In the genomic region with DNA sequence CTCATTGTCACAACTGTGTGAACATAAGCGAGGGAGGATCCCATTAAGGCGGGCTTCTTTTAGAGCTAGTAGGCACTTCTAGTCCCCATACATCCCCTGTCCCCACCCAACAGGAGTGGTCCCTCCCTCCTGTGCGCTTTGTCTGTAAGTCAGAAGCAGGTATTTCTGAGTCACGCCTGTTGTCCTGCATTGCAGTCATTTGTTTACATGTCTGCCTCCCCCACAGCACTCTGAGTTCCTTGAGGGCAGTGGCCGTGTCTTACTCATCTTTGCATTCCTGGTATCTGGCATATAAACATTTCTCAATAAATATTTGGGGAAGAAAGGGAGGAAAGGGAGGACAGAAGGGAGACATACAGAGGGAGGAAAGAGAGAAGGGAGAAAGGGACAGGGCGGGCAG, we compare ENCODE assay signal across 11 cellular contexts. TPM values are rescaled to one million over a fixed set of nuclear protein-coding genes. Genes with fewer than 3 reads are reported as not detected.
A peak's percentile ranks its signal among the peaks of the same experiment; 100 is the strongest.
DNase-seq lines count a peak whose midpoint lies in the region; TF ChIP-seq lines count a peak whose summit lies in the region.
"Had no signal": no experiment of that assay in that cellular context is flagged by ENCODE, and none has a peak within 500 bp of the region (broad histone marks: within the 10 kb centered on the region; RNA-seq: fewer than 3 reads in every experiment).

No MANE protein-coding gene starts in this region.

- no peaks in the 10 kb centered on the region for H3K36me3 Mint-ChIP-seq in activated CD4-positive, alpha-beta T cell treated with anti-CD3 and anti-CD28 coated beads, Interleukin-2, amount 10 ng/mL, durations not matched to agents 24 days and 14 days (ENCODE audit: low read depth)

- H3K9me3 ChIP-seq in vagina: no peaks in the 10 kb centered on the region

- H3K4me1 Mint-ChIP-seq in activated CD4-positive, alpha-beta T cell treated with anti-CD3 and anti-CD28 coated beads, Interleukin-2, amount 10 ng/mL, durations not matched to agents 24 days and 14 days: peaks cover 28% of the 10 kb centered on the region

- H3K27ac Mint-ChIP-seq in activated CD4-positive, alpha-beta T cell treated with anti-CD3 and anti-CD28 coated beads, Interleukin-2, amount 10 ng/mL, durations not matched to agents 24 days and 14 days: peak overlapping the region; percentile 44

- no peaks in the 10 kb centered on the region for H3K36me3 ChIP-seq in vagina

- H3K4me3 Mint-ChIP-seq in activated CD4-positive, alpha-beta T cell treated with anti-CD3 and anti-CD28 coated beads, Interleukin-2, amount 10 ng/mL, durations not matched to agents 24 days and 14 days: no peak overlapping the region

- TF ChIP-seq CTCF in astrocyte of the spinal cord (IDR thresholded peaks at IDR 0.05; ENCODE audit: low read depth, low read length) (no peak), vagina (IDR thresholded peaks at IDR 0.05) (no peak)

- no peaks in the 10 kb centered on the region for H3K27me3 ChIP-seq in vagina

- H3K4me3 ChIP-seq in astrocyte of the spinal cord (ENCODE audit: low read depth, low read length) (no peak overlapping the region), vagina (no peak overlapping the region)

- TF ChIP-seq POLR2A in vagina (IDR thresholded peaks at IDR 0.05): no peak

- H3K27me3 Mint-ChIP-seq in activated CD4-positive, alpha-beta T cell treated with anti-CD3 and anti-CD28 coated beads, Interleukin-2, amount 10 ng/mL, durations not matched to agents 24 days and 14 days: no peaks in the 10 kb centered on the region

- in situ Hi-C loops in astrocyte of the spinal cord (cut with HindIII; ENCODE audit: low sequenced_read_pairs): no loop called here

- DNase-seq in activated CD4-positive, alpha-beta T cell treated with anti-CD3 and anti-CD28 coated beads, Interleukin-2, amount 10 ng/mL, durations not matched to agents 24 days and 14 days: no peak
- DNase-seq in activated CD4-positive, alpha-beta T cell treated with anti-CD3 and anti-CD28 coated beads, Interleukin-2, amount 50 U/mL, for 48 hours: no peak
- DNase-seq in astrocyte of the spinal cord (ENCODE audit: low read depth, low spot score): peak; percentile 53
- DNase-seq in islet precursor cell: peak; percentile 93
- no peak for DNase-seq in vagina (ENCODE audit: extremely low spot score in 2 of 2)
- DNase-seq in NCI-H2171 (lab: John Stamatoyannopoulos, UW): no peak
- no peak for DNase-seq in NCI-H2227 treated with DMSO at 0.1 percent for 48 hours (lab: John Stamatoyannopoulos, UW)
- DNase-seq in GDM1 (lab: John Stamatoyannopoulos, UW): no peak
- DNase-seq: activated T-cell treated with anti-CD3 and anti-CD28 coated beads for 4 hours, AML-193, NCI-H1048 had no signal

- H3K27ac ChIP-seq in vagina: peak overlapping the region; percentile 45

- peaks cover 21% of the 10 kb centered on the region for H3K4me1 ChIP-seq in vagina

- intact Hi-C loops in activated CD4-positive, alpha-beta T cell treated with anti-CD3 and anti-CD28 coated beads, Interleukin-2, amount 10 ng/mL, durations not matched to agents 24 days and 14 days (cut with micrococcal nuclease): no loop called here
- intact Hi-C loops in vagina (cut with DNase I): no loop called here

- H3K9me3 Mint-ChIP-seq in activated CD4-positive, alpha-beta T cell treated with anti-CD3 and anti-CD28 coated beads, Interleukin-2, amount 10 ng/mL, durations not matched to agents 24 days and 14 days: no peaks in the 10 kb centered on the region

RNA-seq across cellular contexts. Expression of gene PLEKHA6, which starts 40.3 kb away (rescaled TPM):
- 0.07 and 0.47 TPM in 2 replicates for total RNA-seq in activated CD4-positive, alpha-beta T cell treated with anti-CD3 and anti-CD28 coated beads, Interleukin-2, amount 10 ng/mL, durations not matched to agents 24 days and 14 days
- 15.0 TPM for total RNA-seq in vagina

Comparison
In these comparisons a context has a peak if more than half of its experiments do, and no peak if none do; other contexts are left out.
1. DNase-seq: peak in astrocyte of the spinal cord (single experiment) and islet precursor cell (single experiment); none in activated CD4-positive, alpha-beta T cell treated with anti-CD3 and anti-CD28 coated beads, Interleukin-2, amount 10 ng/mL, durations not matched to agents 24 days and 14 days (single experiment), activated CD4-positive, alpha-beta T cell treated with anti-CD3 and anti-CD28 coated beads, Interleukin-2, amount 50 U/mL, for 48 hours (0 of 2), vagina (0 of 2), NCI-H2171 (single experiment), NCI-H2227 treated with DMSO at 0.1 percent for 48 hours (single experiment) and GDM1 (single experiment).
2. RNA of gene PLEKHA6, which starts 40.3 kb away (total RNA-seq): 15.0 TPM in vagina (single experiment); 0.07 to 0.47 TPM in activated CD4-positive, alpha-beta T cell treated with anti-CD3 and anti-CD28 coated beads, Interleukin-2, amount 10 ng/mL, durations not matched to agents 24 days and 14 days; every median in the first group is over 10 times any median in the second.